ENCODE assay signal across 12 cellular contexts in the genomic region with DNA sequence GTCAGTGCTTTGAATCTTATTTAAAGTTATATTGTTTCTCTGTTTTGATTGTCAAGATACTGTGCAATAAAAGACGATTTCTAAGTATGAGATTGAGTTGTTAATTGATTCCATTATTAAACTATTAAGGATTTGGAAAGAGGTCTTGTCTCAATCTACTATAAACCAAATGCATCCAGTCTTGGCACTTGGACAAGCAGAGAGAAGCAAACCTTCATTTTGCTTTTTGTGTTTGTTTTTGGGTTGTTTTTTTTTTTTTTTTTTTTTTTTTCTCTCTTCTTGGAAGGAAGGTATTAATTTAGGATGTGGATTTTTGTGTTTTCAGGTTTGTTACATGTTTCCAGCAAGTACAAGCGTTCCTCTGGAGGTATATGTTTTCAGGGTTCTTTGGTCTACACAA. TPM values are rescaled to one million over a fixed set of nuclear protein-coding genes. Genes with fewer than 3 reads are reported as not detected.
DNase-seq lines count a peak whose midpoint lies in the region; ATAC-seq and TF ChIP-seq lines count a peak whose summit lies in the region.
"Had no signal": no experiment of that assay in that cellular context is flagged by ENCODE, and none has a peak within 500 bp of the region (broad histone marks: within the 10 kb centered on the region; RNA-seq: fewer than 3 reads in every experiment).

No MANE protein-coding gene starts in this region.

- intact Hi-C loops in heart right ventricle (cut with DNase I): loop anchor here in 4 of 10 donors (5.0 kb wide), 4 partner anchors 39 to 124 kb away; no protein-coding TSS in a partner anchor
- intact Hi-C loops in left ventricle myocardium superior (cut with micrococcal nuclease): loop anchor here (5.0 kb wide), 1 partner anchor 124 kb away; no protein-coding TSS in a partner anchor
- intact Hi-C loops in uterus (cut with DNase I; ENCODE audit: low total_unique reads): no loop called here

- TF ChIP-seq CTCF in heart right ventricle (IDR thresholded peaks at IDR 0.05) (no peak), astrocyte of the spinal cord (IDR thresholded peaks at IDR 0.05; ENCODE audit: low read depth, low read length) (no peak), uterus (IDR thresholded peaks at IDR 0.05) (no peak), foreskin keratinocyte (conservative IDR thresholded peaks at IDR 0.05) (no peak)

- H3K27ac ChIP-seq in heart right ventricle (peak overlapping the region in 1 of 10 donors; percentile 98), uterus (peak overlapping the region in 1 of 2 donors; percentile 97), foreskin keratinocyte (no peak overlapping the region)
- H3K27ac ChIP-seq: epithelial cell of prostate, HL-60, prostate gland had no signal

- peaks cover 0 to 4% (median 0%) of the 10 kb centered on the region in 9 donors for H3K36me3 ChIP-seq in heart right ventricle
- H3K36me3 ChIP-seq in uterus: no peaks in the 10 kb centered on the region
- H3K36me3 ChIP-seq: prostate gland had no signal

- in situ Hi-C loops in astrocyte of the spinal cord (cut with HindIII; ENCODE audit: low sequenced_read_pairs): no loop called here

- H3K9me3 ChIP-seq in heart right ventricle: no peaks in the 10 kb centered on the region
- H3K9me3 ChIP-seq in mononuclear cell (ENCODE audit: low read depth, low read length): no peaks in the 10 kb centered on the region
- no peaks in the 10 kb centered on the region for H3K9me3 ChIP-seq in uterus
- H3K9me3 ChIP-seq: prostate gland had no signal

- H3K4me1 ChIP-seq in heart right ventricle (peaks cover 12 to 53% (median 34%) of the 10 kb centered on the region in 9 donors), mononuclear cell (ENCODE audit: insufficient read depth, low read length) (peaks cover 31% of the 10 kb centered on the region), uterus (peaks cover 0 to 6% of the 10 kb centered on the region in 2 donors), foreskin keratinocyte (no peaks in the 10 kb centered on the region)

- WGBS in heart right ventricle, 2 donors: 69 to 76% methylated on average over 2 of the region's 2 CpGs

- H3K27me3 ChIP-seq in heart right ventricle (no peaks in the 10 kb centered on the region), mononuclear cell (ENCODE audit: insufficient read depth, low read length) (no peaks in the 10 kb centered on the region), uterus (no peaks in the 10 kb centered on the region), foreskin keratinocyte (peaks cover 9% of the 10 kb centered on the region)

- TF ChIP-seq POLR2A in uterus (IDR thresholded peaks at IDR 0.05): no peak

- DNase-seq in heart right ventricle: no peak
- no peak for DNase-seq in left ventricle myocardium superior
- no peak for DNase-seq in astrocyte of the spinal cord (ENCODE audit: low read depth, low spot score)
- no peak for DNase-seq in uterus
- DNase-seq in stimulated activated CD4-positive, alpha-beta T cell treated with anti-CD3 and anti-CD28 coated beads, Interleukin-1b, Interleukin-23, amount 100 ng/mL, for 48 hours: no peak
- no peak for DNase-seq in foreskin keratinocyte
- DNase-seq: activated CD4-positive, CD25-positive, alpha-beta regulatory T cell treated with anti-CD3 and anti-CD28 coated beads, Interleukin-2, amount 50 U/mL, for 72 hours had no signal

- H3K4me3 ChIP-seq in heart right ventricle: peak overlapping the region; percentile 43 to 94 (median 78)
- peak overlapping the region; percentile 70 for H3K4me3 ChIP-seq in astrocyte of the spinal cord (ENCODE audit: low read depth, low read length)
- peak overlapping the region; percentile 90 for H3K4me3 ChIP-seq in mononuclear cell (ENCODE audit: low read length)
- peak overlapping the region; percentile 66 to 93 for H3K4me3 ChIP-seq in uterus

- no peak for ATAC-seq in heart right ventricle
- ATAC-seq in left ventricle myocardium superior: no peak
- no peak for ATAC-seq in foreskin keratinocyte
- no peak for ATAC-seq in GM21723 (IDR thresholded peaks at IDR 0.05; ENCODE audit: unreplicated experiment)

RNA-seq across cellular contexts. Expression of gene PRKCE, which starts 1.6 kb away (rescaled TPM):
- 10 to 100 TPM; 15.9 to 22.7 (median 17.3) TPM for total RNA-seq in heart right ventricle
- 1 to 10 TPM; 3.7 to 6.2 TPM for polyA plus RNA-seq in heart right ventricle
- total RNA-seq in left ventricle myocardium superior: 14.8 TPM
- total RNA-seq in mononuclear cell: 13.6 TPM
- total RNA-seq in uterus: 10 to 100 TPM in 2 of 4 donors, 1 to 10 TPM in 2; 3.8 to 47.6 (median 14.2) TPM
- 2.5 and 2.6 TPM in 2 replicates for total RNA-seq in foreskin keratinocyte
- 0.56 and 0.93 TPM in 2 replicates for polyA plus RNA-seq in foreskin keratinocyte

RNA-seq across cellular contexts. Expression of gene SRBD1, which starts 42.1 kb away (rescaled TPM):
- total RNA-seq in heart right ventricle (10 to 100 TPM in 6 of 10 donors, 1 to 10 TPM in 4; 7.4 to 13.5 (median 11.2) TPM), left ventricle myocardium superior (6.3 TPM), mononuclear cell (49.6 TPM), uterus (10 to 100 TPM; 13.1 to 65.8 (median 34.0) TPM), foreskin keratinocyte (16.8 and 20.0 TPM in 2 replicates)
- polyA plus RNA-seq in heart right ventricle (1 to 10 TPM; 2.5 to 2.9 TPM), foreskin keratinocyte (6.9 and 8.0 TPM in 2 replicates)
